ENCODE assay signal across 16 cellular contexts in the genomic region with DNA sequence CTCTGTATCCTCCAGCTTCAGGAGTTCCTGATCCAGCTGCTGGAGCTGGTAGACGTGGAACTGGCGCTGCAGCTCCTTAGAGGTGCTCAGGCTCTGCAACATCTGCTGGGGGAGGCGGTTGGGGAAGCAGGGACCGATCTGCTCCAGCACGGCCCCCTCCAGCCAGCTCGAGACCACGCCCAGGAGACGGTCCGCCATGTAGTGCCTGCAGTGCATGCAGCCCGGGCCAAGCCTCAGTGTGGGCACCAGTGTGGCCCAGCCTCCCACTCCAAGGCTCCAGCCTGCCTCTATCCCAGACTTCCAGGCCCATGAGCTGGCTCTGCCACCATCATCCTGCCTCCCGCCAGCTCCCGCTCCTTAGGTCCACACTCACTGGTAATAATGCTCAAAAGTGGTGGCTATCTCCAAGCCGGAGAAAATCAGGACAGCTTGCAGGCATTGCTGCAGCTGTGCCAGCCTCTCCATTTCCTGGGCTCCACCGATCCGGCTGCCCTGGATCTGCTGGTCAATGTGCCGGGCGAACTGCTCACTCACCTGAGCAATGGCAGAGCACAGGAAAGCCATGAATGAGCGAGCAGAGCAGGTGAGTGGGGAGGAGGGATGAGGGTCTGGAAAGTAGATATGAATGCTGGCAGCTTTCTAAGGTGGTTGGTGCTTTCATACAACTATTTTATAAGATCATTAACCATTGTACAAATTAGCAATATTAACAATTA.
"Had no signal": no experiment of that assay in that cellular context is flagged by ENCODE, and none has a peak within 500 bp of the region (broad histone marks: within the 10 kb centered on the region; RNA-seq: fewer than 3 reads in every experiment).

No MANE protein-coding gene starts in this region.

- H3K4me3 ChIP-seq: adrenal gland, cardiac muscle cell, colonic mucosa, esophagus muscularis mucosa, lung, pancreas, sigmoid colon, spleen, thoracic aorta had no signal

- H3K9me3 ChIP-seq: adrenal gland, colonic mucosa, esophagus muscularis mucosa, pancreas, sigmoid colon, spleen, thoracic aorta had no signal

- H3K27ac Mint-ChIP-seq: activated CD4-positive, alpha-beta T cell treated with anti-CD3 and anti-CD28 coated beads, Interleukin-2, amount 10 ng/mL, durations not matched to agents 7 days and 5 days; activated T-helper 1 cell treated with anti-CD3 and anti-CD28 coated beads, Interleukin-12 subunit alpha, Interleukin-12 subunit beta, Interleukin-2, Interleukin-4 antibody, amounts not matched to agents 30 ng/mL and 10 ng/mL and 1 ng/mL, durations not matched to agents 14 hours and 24 hours and 36 hours; mesothelial cell of epicardium had no signal

- H3K27ac ChIP-seq: adrenal gland, cardiac muscle cell, colonic mucosa, esophagus muscularis mucosa, pancreas, sigmoid colon, spleen, thoracic aorta had no signal

- ATAC-seq: pancreas had no signal

- H3K4me3 Mint-ChIP-seq: activated CD4-positive, alpha-beta T cell treated with anti-CD3 and anti-CD28 coated beads, Interleukin-2, amount 10 ng/mL, durations not matched to agents 7 days and 5 days; activated T-helper 1 cell treated with anti-CD3 and anti-CD28 coated beads, Interleukin-12 subunit alpha, Interleukin-12 subunit beta, Interleukin-2, Interleukin-4 antibody, amounts not matched to agents 30 ng/mL and 10 ng/mL and 1 ng/mL, durations not matched to agents 14 hours and 24 hours and 36 hours; mesothelial cell of epicardium; T-helper 2 cell treated with Interferon-gamma antibody and Interleukin-4, amounts not matched to agents 5 μg/mL and 100 μg/mL, for 36 hours had no signal

- H3K27me3 Mint-ChIP-seq: activated CD4-positive, alpha-beta T cell treated with anti-CD3 and anti-CD28 coated beads, Interleukin-2, amount 10 ng/mL, durations not matched to agents 7 days and 5 days had no signal

- DNase-seq: activated CD4-positive, alpha-beta T cell treated with anti-CD3 and anti-CD28 coated beads, Interleukin-2, amount 10 ng/mL, durations not matched to agents 7 days and 5 days; activated CD8-positive, alpha-beta memory T cell treated with anti-CD3 and anti-CD28 coated beads, Interleukin-2, amount 50 U/mL, for 48 hours; activated naive CD4-positive, alpha-beta T cell treated with Interleukin-2 at 50 U/mL for 16 hours; adrenal gland; colonic mucosa; sigmoid colon; spleen; SW 1271 had no signal

- H3K4me1 ChIP-seq: adrenal gland, colonic mucosa, pancreas, sigmoid colon, spleen had no signal

- H3K4me1 Mint-ChIP-seq: activated CD4-positive, alpha-beta T cell treated with anti-CD3 and anti-CD28 coated beads, Interleukin-2, amount 10 ng/mL, durations not matched to agents 7 days and 5 days; mesothelial cell of epicardium had no signal

- H3K9me3 Mint-ChIP-seq: activated CD4-positive, alpha-beta T cell treated with anti-CD3 and anti-CD28 coated beads, Interleukin-2, amount 10 ng/mL, durations not matched to agents 7 days and 5 days; activated T-helper 1 cell treated with anti-CD3 and anti-CD28 coated beads, Interleukin-12 subunit alpha, Interleukin-12 subunit beta, Interleukin-2, Interleukin-4 antibody, amounts not matched to agents 30 ng/mL and 10 ng/mL and 1 ng/mL, durations not matched to agents 14 hours and 24 hours and 36 hours; mesothelial cell of epicardium; T-helper 2 cell treated with Interferon-gamma antibody and Interleukin-4, amounts not matched to agents 5 μg/mL and 100 μg/mL, for 36 hours had no signal

- H3K36me3 ChIP-seq: colonic mucosa had no signal

- H3K27me3 ChIP-seq: adrenal gland, cardiac muscle cell, colonic mucosa, esophagus muscularis mucosa, pancreas, sigmoid colon, spleen had no signal
